ENCODE assay signal across 26 cellular contexts in genomic region chr4:96483308-96484030, GRCh38.
DNase-seq lines count a peak whose midpoint lies in the region; TF ChIP-seq lines count a peak whose summit lies in the region.
"Had no signal": no experiment of that assay in that cellular context is flagged by ENCODE, and none has a peak within 500 bp of the region (broad histone marks: within the 10 kb centered on the region; RNA-seq: fewer than 3 reads in every experiment).

No MANE protein-coding gene starts in this region.

- H3K27me3 ChIP-seq in brain microvascular endothelial cell (replicated peaks) = no peaks in the 10 kb centered on the region
- H3K27me3 ChIP-seq: body of pancreas, upper lobe of right lung had no signal

- in situ Hi-C loops in brain microvascular endothelial cell (cut with HindIII; ENCODE audit: low pct_ligation_motif_present, low sequenced_read_pairs) = no loop called here

- H3K4me3 ChIP-seq in brain microvascular endothelial cell (ENCODE audit: low read depth, low read length) = no peak overlapping the region
- H3K4me3 ChIP-seq: A549, body of pancreas, upper lobe of right lung had no signal

- H3K27ac ChIP-seq in 22Rv1 (no peak overlapping the region), brain microvascular endothelial cell (no peak overlapping the region)
- H3K27ac ChIP-seq: A549, body of pancreas, HL-60, KMS-11, upper lobe of right lung had no signal

- no peak for TF ChIP-seq EP300 in Ishikawa (IDR thresholded peaks at IDR 0.05; ENCODE audit: borderline replicate concordance)

- no peaks in the 10 kb centered on the region for H3K36me3 ChIP-seq in brain microvascular endothelial cell (replicated peaks)
- H3K36me3 ChIP-seq: upper lobe of right lung had no signal

- 0 out of 2 replicates have a peak, but pooled peaks have one; percentile 6 for TF ChIP-seq CTCF in 22Rv1 (IDR thresholded peaks at IDR 0.05)
- peak; percentile 24 for TF ChIP-seq CTCF in brain microvascular endothelial cell (IDR thresholded peaks at IDR 0.05; ENCODE audit: low read depth, low read length, missing control alignments)

- no peak for DNase-seq in brain microvascular endothelial cell
- DNase-seq in iris pigment epithelial cell (ENCODE audit: low read depth) = peak; percentile 6
- no peak for DNase-seq in kidney tubule cell (ENCODE audit: low spot score)
- no peak for DNase-seq in pons (ENCODE audit: low spot score)
- no peak for DNase-seq in hippocampal formation (lab: John Stamatoyannopoulos, UW)
- DNase-seq in OCI-M2 (lab: John Stamatoyannopoulos, UW; ENCODE audit: unreplicated experiment) = no peak
- DNase-seq: activated CD4-positive, alpha-beta memory T cell treated with anti-CD3 and anti-CD28 coated beads, Interleukin-2, amount 10 ng/mL, durations not matched to agents 7 days and 5 days; activated CD8-positive, alpha-beta memory T cell treated with anti-CD3 and anti-CD28 coated beads, Interleukin-2, amount 50 U/mL, for 48 hours; activated naive CD4-positive, alpha-beta T cell treated with Interleukin-2 at 50 U/mL for 16 hours; CD4-positive, alpha-beta memory T cell; DMS153; effector memory CD4-positive, alpha-beta T cell; mammary epithelial cell; NCI-H2029 treated with DMSO at 0.1 percent for 48 hours; NCI-H2227 treated with DMSO at 0.1 percent for 48 hours; NCI-H526; NK-92 treated with Interleukin-12 subunit alpha and Interleukin-12 subunit beta, amount 100 ng/mL, for 24 hours; SIG-M5; stimulated activated naive B cell treated with anti-CD40 and anti-IgM and Interleukin-4, amounts not matched to agents 10 μg/mL and 1 μg/mL and 100 μg/mL, for 72 hours; upper lobe of right lung had no signal

- peak; percentile 46 for TF ChIP-seq RAD21 in Ishikawa (IDR thresholded peaks at IDR 0.05; ENCODE audit: low read depth)

TF ChIP-seq in Ishikawa, 13 proteins besides CTCF, POLR2A, EP300 and RAD21:
- TF ChIP-seq REST (IDR thresholded peaks at IDR 0.05; ENCODE audit: low read depth) (no peak), FOXM1 (IDR thresholded peaks at IDR 0.05; ENCODE audit: borderline replicate concordance, low read depth) (no peak), TCF12 (IDR thresholded peaks at IDR 0.05; ENCODE audit: low read depth) (no peak), ZBTB7A (IDR thresholded peaks at IDR 0.05; ENCODE audit: low read depth) (no peak), TAF1 (IDR thresholded peaks at IDR 0.05; ENCODE audit: low read depth) (no peak), CREB1 (IDR thresholded peaks at IDR 0.05; ENCODE audit: low read depth) (no peak), CEBPB (IDR thresholded peaks at IDR 0.05) (no peak), EGR1 (IDR thresholded peaks at IDR 0.05) (no peak), YY1 (IDR thresholded peaks at IDR 0.05; ENCODE audit: low read depth) (no peak), USF1 (IDR thresholded peaks at IDR 0.05) (no peak), NFIC (IDR thresholded peaks at IDR 0.05) (no peak), MAX (IDR thresholded peaks at IDR 0.05) (no peak), TEAD4 (IDR thresholded peaks at IDR 0.05) (no peak)
